Comparison of ENCODE assay signal across 9 cellular contexts in the genomic region with DNA sequence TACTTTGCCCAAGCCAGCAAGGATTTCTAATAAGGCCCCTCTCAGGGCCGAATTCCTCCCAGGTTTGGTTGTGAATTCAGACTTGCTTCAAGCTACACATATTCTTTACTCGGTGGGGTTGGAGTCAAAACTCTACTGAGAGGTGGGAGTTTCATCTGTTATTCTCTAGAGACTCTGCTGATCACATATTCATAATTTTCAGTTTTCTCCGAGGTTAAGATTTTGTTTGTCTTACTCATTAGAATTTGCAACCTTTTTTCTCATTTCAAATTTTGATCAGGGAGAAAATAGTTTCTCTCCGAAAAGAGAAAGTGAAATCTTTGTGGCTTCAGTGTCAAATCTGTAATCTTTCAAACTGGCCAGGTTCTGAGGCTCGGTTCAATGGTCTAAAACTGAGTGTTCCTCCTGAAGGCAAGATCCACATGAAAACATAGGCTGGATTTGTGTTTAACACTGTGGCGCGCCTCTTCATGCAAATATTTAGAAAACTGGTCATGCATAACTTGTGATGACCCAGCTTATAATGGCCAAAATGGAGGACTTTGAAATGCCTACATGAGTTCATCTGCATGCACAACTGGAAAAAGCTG. TPM values are rescaled to one million over a fixed set of nuclear protein-coding genes. Genes with fewer than 3 reads are reported as not detected.
DNase-seq lines count a peak whose midpoint lies in the region; ATAC-seq and TF ChIP-seq lines count a peak whose summit lies in the region.
"Had no signal": no experiment of that assay in that cellular context is flagged by ENCODE, and none has a peak within 500 bp of the region (broad histone marks: within the 10 kb centered on the region; RNA-seq: fewer than 3 reads in every experiment).

No MANE protein-coding gene starts in this region.

- WGBS in testis, 2 donors = 71 to 77% methylated on average over 7 of the region's 7 CpGs
- 77 to 96% methylated on average over 5 to 7 of the region's 7 CpGs for WGBS in endodermal cell (ENCODE audit: insufficient coverage in 1 of 2, insufficient read length in 1 of 2), 2 experiments

- H3K36me3 ChIP-seq in testis (ENCODE audit: low read depth, missing control alignments) = no peaks in the 10 kb centered on the region
- no peaks in the 10 kb centered on the region for H3K36me3 ChIP-seq in endodermal cell (ENCODE audit: control insufficient read depth, insufficient read depth, low read length)
- H3K36me3 ChIP-seq in lower lobe of right lung = no peaks in the 10 kb centered on the region

- DNase-seq in activated naive CD4-positive, alpha-beta T cell treated with anti-CD3 and anti-CD28 coated beads, Interleukin-2, amount 50 U/mL, for 72 hours (ENCODE audit: low spot score in 2 of 2) = no peak
- DNase-seq in activated naive CD4-positive, alpha-beta T cell treated with Interleukin-2 at 50 U/mL for 16 hours = no peak
- no peak for DNase-seq in AG08395 (ENCODE audit: low spot score)
- DNase-seq in testis = no peak
- no peak for DNase-seq in endodermal cell
- no peak for DNase-seq in lower lobe of right lung
- DNase-seq: NCI-H1694 treated with DMSO at 0.1 percent for 48 hours had no signal

- no peaks in the 10 kb centered on the region for H3K9me3 ChIP-seq in testis
- H3K9me3 ChIP-seq in endodermal cell (ENCODE audit: control insufficient read depth, low read length) = no peaks in the 10 kb centered on the region
- no peaks in the 10 kb centered on the region for H3K9me3 ChIP-seq in lower lobe of right lung

- no peak overlapping the region for H3K9ac ChIP-seq in endodermal cell (ENCODE audit: extremely low read depth, low read length, poor library complexity, severe bottlenecking)

- no peaks in the 10 kb centered on the region for H3K36me3 Mint-ChIP-seq in activated naive CD4-positive, alpha-beta T cell treated with anti-CD3 and anti-CD28 coated beads, Interleukin-2, amount 50 U/mL, for 72 hours
- H3K36me3 Mint-ChIP-seq in endodermal cell (ENCODE audit: low read depth) = no peaks in the 10 kb centered on the region

- H3K4me3 ChIP-seq in testis = no peak overlapping the region
- H3K4me3 ChIP-seq in endodermal cell (ENCODE audit: low read length) = no peak overlapping the region
- H3K4me3 ChIP-seq in lower lobe of right lung = no peak overlapping the region

- no peak overlapping the region for H3K27ac Mint-ChIP-seq in activated naive CD4-positive, alpha-beta T cell treated with anti-CD3 and anti-CD28 coated beads, Interleukin-2, amount 50 U/mL, for 72 hours
- H3K27ac Mint-ChIP-seq in endodermal cell = no peak overlapping the region

- no peaks in the 10 kb centered on the region for H3K27me3 ChIP-seq in testis
- no peaks in the 10 kb centered on the region for H3K27me3 ChIP-seq in endodermal cell (ENCODE audit: control insufficient read depth, insufficient read depth, low read length, poor library complexity, severe bottlenecking)
- peaks cover 6% of the 10 kb centered on the region for H3K27me3 ChIP-seq in lower lobe of right lung (ENCODE audit: low read depth)

- ATAC-seq in activated naive CD4-positive, alpha-beta T cell treated with anti-CD3 and anti-CD28 coated beads, Interleukin-2, amount 50 U/mL, for 72 hours = peak; percentile 26 to 87
- ATAC-seq in HG02973 (IDR thresholded peaks at IDR 0.05; ENCODE audit: unreplicated experiment) (peak; percentile 84), lower lobe of right lung (no peak)

- H3K27ac ChIP-seq in VCaP (peak overlapping the region; percentile 43), testis (no peak overlapping the region), endodermal cell (ENCODE audit: low read depth, low read length) (no peak overlapping the region), lower lobe of right lung (no peak overlapping the region)

- peaks cover 8% of the 10 kb centered on the region for H3K4me1 Mint-ChIP-seq in endodermal cell

- H3K27me3 Mint-ChIP-seq in endodermal cell (ENCODE audit: insufficient read depth) = peaks cover 3% of the 10 kb centered on the region

- intact Hi-C loops in testis (cut with DNase I; ENCODE audit: low total_unique reads) (no loop called here), lower lobe of right lung (cut with DNase I) (no loop called here)

- H3K4me3 Mint-ChIP-seq in endodermal cell = no peak overlapping the region

- TF ChIP-seq CTCF in VCaP (conservative IDR thresholded peaks at IDR 0.05) (no peak), testis (IDR thresholded peaks at IDR 0.05) (no peak), endodermal cell (conservative IDR thresholded peaks at IDR 0.05) (no peak), lower lobe of right lung (IDR thresholded peaks at IDR 0.05) (no peak)

- no peak for TF ChIP-seq POLR2A in testis (IDR thresholded peaks at IDR 0.05)

- H3K4me1 ChIP-seq in testis = peaks cover 4% of the 10 kb centered on the region
- H3K4me1 ChIP-seq in endodermal cell (ENCODE audit: control insufficient read depth, insufficient read depth, low read length) = no peaks in the 10 kb centered on the region
- H3K4me1 ChIP-seq in lower lobe of right lung = peaks cover 4% of the 10 kb centered on the region

- no peaks in the 10 kb centered on the region for H3K9me3 Mint-ChIP-seq in activated naive CD4-positive, alpha-beta T cell treated with anti-CD3 and anti-CD28 coated beads, Interleukin-2, amount 50 U/mL, for 72 hours
- no peaks in the 10 kb centered on the region for H3K9me3 Mint-ChIP-seq in endodermal cell

RNA-seq across cellular contexts. Expression of gene GSTP1, which starts 21.5 kb away (rescaled TPM):
- total RNA-seq in activated naive CD4-positive, alpha-beta T cell treated with anti-CD3 and anti-CD28 coated beads, Interleukin-2, amount 50 U/mL, for 72 hours = 100 to 1,000 TPM; 247 to 466 TPM
- 100 to 1,000 TPM; 117 to 201 TPM for total RNA-seq in testis
- 211 TPM for polyA plus RNA-seq in testis (ENCODE audit: insufficient read depth, low read depth, low replicate concordance)
- 1,000 to 10,000 TPM; 1,359 to 1,473 TPM for total RNA-seq in endodermal cell
- 860 TPM for polyA plus RNA-seq in endodermal cell (2013, experiment 1 of 2)
- polyA plus RNA-seq in endodermal cell (2013, experiment 2 of 2) = 803 TPM
- 677 TPM for total RNA-seq in lower lobe of right lung

RNA-seq across cellular contexts. Expression of gene CABP2, which starts 38.8 kb away (rescaled TPM):
- not detected for total RNA-seq in activated naive CD4-positive, alpha-beta T cell treated with anti-CD3 and anti-CD28 coated beads, Interleukin-2, amount 50 U/mL, for 72 hours
- total RNA-seq in testis (not detected), endodermal cell (not detected), lower lobe of right lung (not detected)
- not detected for polyA plus RNA-seq in testis (ENCODE audit: insufficient read depth, low read depth, low replicate concordance)
- not detected for polyA plus RNA-seq in endodermal cell (2013, experiment 1 of 2)
- polyA plus RNA-seq in endodermal cell (2013, experiment 2 of 2) = not detected

RNA-seq across cellular contexts. Expression of gene NDUFV1, which starts 44.7 kb away (rescaled TPM):
- total RNA-seq in activated naive CD4-positive, alpha-beta T cell treated with anti-CD3 and anti-CD28 coated beads, Interleukin-2, amount 50 U/mL, for 72 hours = 100 to 1,000 TPM; 237 to 286 TPM
- total RNA-seq in testis (100 to 1,000 TPM; 312 to 369 TPM), endodermal cell (100 to 1,000 TPM; 135 to 160 TPM), lower lobe of right lung (143 TPM)
- 187 TPM for polyA plus RNA-seq in testis (ENCODE audit: insufficient read depth, low read depth, low replicate concordance)
- 138 TPM for polyA plus RNA-seq in endodermal cell (2013, experiment 1 of 2)
- 109 TPM for polyA plus RNA-seq in endodermal cell (2013, experiment 2 of 2)

RNA-seq across cellular contexts. Expression of gene CDK2AP2, which starts 54.1 kb away (rescaled TPM):
- 10 to 100 TPM; 72.4 to 85.2 TPM for total RNA-seq in activated naive CD4-positive, alpha-beta T cell treated with anti-CD3 and anti-CD28 coated beads, Interleukin-2, amount 50 U/mL, for 72 hours
- total RNA-seq in testis (10 to 100 TPM; 26.4 to 38.0 TPM), endodermal cell (10 to 100 TPM; 30.6 to 47.6 TPM), lower lobe of right lung (79.7 TPM)
- 20.9 TPM for polyA plus RNA-seq in testis (ENCODE audit: insufficient read depth, low read depth, low replicate concordance)
- 40.4 TPM for polyA plus RNA-seq in endodermal cell (2013, experiment 1 of 2)
- 40.4 TPM for polyA plus RNA-seq in endodermal cell (2013, experiment 2 of 2)

RNA-seq across cellular contexts. Expression of gene PITPNM1, which starts 56.9 kb away (rescaled TPM):
- 100 to 1,000 TPM; 102 to 122 TPM for total RNA-seq in activated naive CD4-positive, alpha-beta T cell treated with anti-CD3 and anti-CD28 coated beads, Interleukin-2, amount 50 U/mL, for 72 hours
- total RNA-seq in testis = 10 to 100 TPM; 15.5 to 23.5 TPM
- 19.6 TPM for polyA plus RNA-seq in testis (ENCODE audit: insufficient read depth, low read depth, low replicate concordance)
- total RNA-seq in endodermal cell = 100 to 1,000 TPM in 1 of 2 donors, 10 to 100 TPM in 1; 94.6 to 104 TPM
- polyA plus RNA-seq in endodermal cell (2013, experiment 1 of 2) = 39.0 TPM
- polyA plus RNA-seq in endodermal cell (2013, experiment 2 of 2) = 38.2 TPM
- 54.1 TPM for total RNA-seq in lower lobe of right lung

Comparison
In these comparisons a context has a peak if more than half of its experiments do, and no peak if none do; other contexts are left out.
1. ATAC-seq: peak in activated naive CD4-positive, alpha-beta T cell treated with anti-CD3 and anti-CD28 coated beads, Interleukin-2, amount 50 U/mL, for 72 hours (2 of 2) and HG02973 (single experiment); none in lower lobe of right lung (0 of 2).